1 cellular context compared by ENCODE assay signal in the genomic region with DNA sequence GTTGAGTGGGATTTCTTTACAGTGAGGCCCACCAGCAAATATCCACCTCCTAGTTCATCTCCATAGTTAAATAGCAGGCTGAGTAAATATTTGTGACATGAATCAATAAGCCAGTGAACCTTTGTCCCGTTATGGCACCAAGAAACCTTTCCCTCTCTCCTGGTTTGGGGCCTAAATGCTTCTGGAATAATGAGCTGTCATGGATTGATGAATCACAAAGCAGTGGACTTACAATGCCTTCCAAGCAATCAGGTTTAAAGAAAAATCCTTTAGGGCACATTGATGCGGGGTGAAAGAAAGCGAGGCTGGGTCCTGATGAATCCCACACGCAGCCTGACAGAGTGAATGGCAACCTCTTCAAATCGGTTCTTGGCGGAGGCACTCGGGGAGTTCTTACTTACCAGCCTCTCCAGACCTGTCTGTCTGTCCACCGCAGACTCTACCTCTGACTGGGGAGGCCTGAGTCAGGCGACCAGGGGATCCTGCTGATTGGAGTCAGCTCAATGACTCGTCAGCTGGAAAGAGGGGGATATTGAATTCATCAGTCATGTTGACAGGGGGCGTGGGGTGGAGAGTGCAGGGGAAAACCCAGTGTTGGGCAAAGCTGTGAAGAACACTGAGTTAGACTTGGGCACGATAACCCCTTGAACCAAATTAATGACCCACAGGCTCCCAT.
TF ChIP-seq lines count a peak whose summit lies in the region.

No MANE protein-coding gene starts in this region.

TF ChIP-seq in HCT116, 20 proteins besides CTCF, POLR2A, EP300 and RAD21 (continued from another document):
- TF ChIP-seq YY1 (IDR thresholded peaks at IDR 0.05; ENCODE audit: extremely low read depth, insufficient replicate concordance, low read depth, low read length) = no peak
- TF ChIP-seq SIN3A (IDR thresholded peaks at IDR 0.05; ENCODE audit: low read depth) = no peak
- no peak for TF ChIP-seq EZH2phosphoT487 (IDR thresholded peaks at IDR 0.05; ENCODE audit: borderline replicate concordance)
- no peak for TF ChIP-seq EGR1 (IDR thresholded peaks at IDR 0.05; ENCODE audit: low read depth)
- TF ChIP-seq EZH2 (IDR thresholded peaks at IDR 0.05) = no peak
